ENCODE assay signal across 10 cellular contexts in genomic region chr10:122114156-122114747, GRCh38.
DNase-seq lines count a peak whose midpoint lies in the region; ATAC-seq and TF ChIP-seq lines count a peak whose summit lies in the region.
"Had no signal": no experiment of that assay in that cellular context is flagged by ENCODE, and none has a peak within 500 bp of the region (broad histone marks: within the 10 kb centered on the region; RNA-seq: fewer than 3 reads in every experiment).

No MANE protein-coding gene starts in this region.

- peak overlapping the region; percentile 91 for H2AFZ ChIP-seq in IMR-90 (replicated peaks; ENCODE audit: low read length, poor library complexity)

- H3K27me3 ChIP-seq in IMR-90 (ENCODE audit: control insufficient read depth, insufficient read depth, low read length) (no peaks in the 10 kb centered on the region), left lung (peaks cover 0 to 34% of the 10 kb centered on the region in 2 donors), suprapubic skin (no peaks in the 10 kb centered on the region)

- peak overlapping the region; percentile 85 for H3K4ac ChIP-seq in IMR-90 (ENCODE audit: low read depth, low read length)

- H3K27ac ChIP-seq in IMR-90 (ENCODE audit: insufficient read depth, low read length) (peak overlapping the region; percentile 65), cingulate gyrus (ENCODE audit: low read depth, low read length) (peak overlapping the region; percentile 82), left lung (peak overlapping the region; percentile 95 to 97), suprapubic skin (peak overlapping the region; percentile 94)

- CTCF ChIA-PET in IMR-90 (lab: Yijun Ruan, JAX) = interaction anchor here (1.4 kb wide), 1 partner anchor 28 kb away, joined by 3 read pairs; no protein-coding TSS in a partner anchor

- H2BK15ac ChIP-seq in IMR-90 (ENCODE audit: low read depth, low read length) = peak overlapping the region; percentile 26; the same call in 1 of the 3 replicates

- WGBS in IMR-90 (ENCODE audit: extremely low coverage in 2 of 2, insufficient read length in 1 of 2), 2 experiments = 50% methylated on average over 2 of the region's 13 CpGs; no CpG with 5 or more reads in 1 of the 2 experiments
- 43% methylated on average over 13 of the region's 13 CpGs for WGBS in suprapubic skin

- no peaks in the 10 kb centered on the region for H3K4me1 Mint-ChIP-seq in stimulated activated naive CD8-positive, alpha-beta T cell treated with anti-CD3 and anti-CD28 coated beads, Interleukin-15, amount 100 ng/mL, for 72 hours

- peak overlapping the region; percentile 70 for H3K14ac ChIP-seq in IMR-90 (replicated peaks; ENCODE audit: low read depth, low read length)

- peak overlapping the region; percentile 94 for H3K4me2 ChIP-seq in IMR-90 (ENCODE audit: low read depth, low read length)

- H2BK120ac ChIP-seq in IMR-90 (ENCODE audit: low read depth, low read length) = peak overlapping the region; percentile 81

- H3K9ac ChIP-seq in IMR-90 (ENCODE audit: low read depth, low read length) = peak overlapping the region; percentile 77

- no peak overlapping the region for H3K18ac ChIP-seq in IMR-90 (ENCODE audit: low read depth, low read length)

- peaks cover 27 to 51% of the 10 kb centered on the region in 2 experiments for H3K79me1 ChIP-seq in IMR-90 (ENCODE audit: low read depth in 1 of 2, low read length in 2 of 2)

- H2AK5ac ChIP-seq in IMR-90 (ENCODE audit: low read depth, low read length) = peak overlapping the region; percentile 47; the same call in 1 of the 2 replicates

- TF ChIP-seq POLR2A in IMR-90 (IDR thresholded peaks at IDR 0.05; ENCODE audit: low read depth, low read length) (no peak), suprapubic skin (IDR thresholded peaks at IDR 0.05) (no peak)

- peaks cover 23% of the 10 kb centered on the region; the same call in 1 of the 2 replicates for H4K20me1 ChIP-seq in IMR-90 (ENCODE audit: insufficient read depth, low read length)

- no peak overlapping the region for H4K5ac ChIP-seq in IMR-90 (ENCODE audit: low read depth, low read length)

- H3K4me3 ChIP-seq in IMR-90 (ENCODE audit: insufficient read depth, low read depth, low read length) = peak overlapping the region; percentile 70
- peak overlapping the region; percentile 60 to 69 for H3K4me3 ChIP-seq in left lung
- H3K4me3 ChIP-seq in suprapubic skin = peak overlapping the region; percentile 60
- H3K4me3 ChIP-seq: GM12878 had no signal

- intact Hi-C loops in IMR-90 (cut with micrococcal nuclease) (no loop called here), left lung (cut with DNase I) (loop anchor here in 1 of 2 donors (10.0 kb wide), 1 partner anchor 59 kb away; no protein-coding TSS in a partner anchor)

- H3K23ac ChIP-seq in IMR-90 (ENCODE audit: low read depth, low read length) = peak overlapping the region; percentile 96

- H3K56ac ChIP-seq in IMR-90 (ENCODE audit: extremely low read depth, insufficient read depth, low read length) = peak overlapping the region; percentile 14; the same call in 1 of the 2 replicates

- in situ Hi-C loops in IMR-90 (cut with MboI; ENCODE audit: low sequenced_read_pairs) = no loop called here

- peaks cover 19% of the 10 kb centered on the region for H3K9me1 ChIP-seq in IMR-90 (ENCODE audit: insufficient read depth, low read length)

- peak overlapping the region; percentile 60 for H2AK9ac ChIP-seq in IMR-90 (replicated peaks; ENCODE audit: low read depth, low read length, poor library complexity)

- H3K27me3 Mint-ChIP-seq in stimulated activated naive CD8-positive, alpha-beta T cell treated with anti-CD3 and anti-CD28 coated beads, Interleukin-15, amount 100 ng/mL, for 72 hours = peaks cover 56% of the 10 kb centered on the region

- no peaks in the 10 kb centered on the region for H3K9me3 ChIP-seq in IMR-90 (ENCODE audit: control insufficient read depth, insufficient read depth, low read length)
- no peaks in the 10 kb centered on the region for H3K9me3 ChIP-seq in left lung
- no peaks in the 10 kb centered on the region for H3K9me3 ChIP-seq in suprapubic skin

- no peak overlapping the region for H2BK5ac ChIP-seq in IMR-90 (ENCODE audit: low read depth, low read length, poor library complexity, severe bottlenecking)

- H4K91ac ChIP-seq in IMR-90 (ENCODE audit: insufficient read depth, low read depth, low read length) = no peak overlapping the region

- BruUV-seq in IMR-90 (replicated peaks; lab: Mats Ljungman, UMichigan) = no TSS peak

- H4K8ac ChIP-seq in IMR-90 (ENCODE audit: low read depth in 2 of 2, low read length in 2 of 2) = peak overlapping the region; percentile 45 to 66; a peak in 3 of 4 replicates

- ATAC-seq in IMR-90 (ENCODE audit: low read depth) (no peak), left lung (peak; percentile 2), GM21367 (IDR thresholded peaks at IDR 0.05; ENCODE audit: unreplicated experiment) (no peak)
- no peak for ATAC-seq in stimulated activated naive CD8-positive, alpha-beta T cell treated with anti-CD3 and anti-CD28 coated beads, Interleukin-15, amount 100 ng/mL, for 72 hours
- ATAC-seq: GM12878 had no signal

- no peak for TF ChIP-seq EP300 in suprapubic skin (IDR thresholded peaks at IDR 0.05)

- H3K9me3 Mint-ChIP-seq in stimulated activated naive CD8-positive, alpha-beta T cell treated with anti-CD3 and anti-CD28 coated beads, Interleukin-15, amount 100 ng/mL, for 72 hours = no peaks in the 10 kb centered on the region

- dilution Hi-C loops in IMR-90 (cut with HindIII; ENCODE audit: low sequenced_read_pairs, unreplicated experiment) = no loop called here

- TF ChIP-seq CTCF in IMR-90 (conservative IDR thresholded peaks at IDR 0.05; ENCODE audit: low read depth, low read length) (no peak), left lung (IDR thresholded peaks at IDR 0.05) (no peak), suprapubic skin (IDR thresholded peaks at IDR 0.05) (no peak)

- no peak overlapping the region for H3K27ac Mint-ChIP-seq in stimulated activated naive CD8-positive, alpha-beta T cell treated with anti-CD3 and anti-CD28 coated beads, Interleukin-15, amount 100 ng/mL, for 72 hours

- POLR2A ChIA-PET in IMR-90 (lab: Charles Lee; ENCODE audit: unreplicated experiment) = no interaction called here

- H3K36me3 ChIP-seq in IMR-90 (ENCODE audit: control insufficient read depth, insufficient read depth, low read length) = no peaks in the 10 kb centered on the region
- H3K36me3 ChIP-seq in left lung = no peaks in the 10 kb centered on the region
- H3K36me3 ChIP-seq in suprapubic skin = no peaks in the 10 kb centered on the region

- H2BK20ac ChIP-seq in IMR-90 (ENCODE audit: low read depth, low read length) = no peak overlapping the region; the same call in 1 of the 2 replicates

- peak overlapping the region in 1 of 2 donors; percentile 61 for H3K4me3 Mint-ChIP-seq in stimulated activated naive CD8-positive, alpha-beta T cell treated with anti-CD3 and anti-CD28 coated beads, Interleukin-15, amount 100 ng/mL, for 72 hours

- DNase-seq in IMR-90 = peak; percentile 34
- DNase-seq in left lung = no peak
- DNase-seq in suprapubic skin (ENCODE audit: low spot score in 2 of 2) = no peak
- no peak for DNase-seq in activated effector memory CD4-positive, alpha-beta T cell treated with anti-CD3 and anti-CD28 coated beads, Interleukin-2, amount 50 U/mL, for 16 hours
- no peak for DNase-seq in HCEC 1CT
- DNase-seq in stimulated activated naive CD8-positive, alpha-beta T cell treated with anti-CD3 and anti-CD28 coated beads, Interleukin-15, amount 100 ng/mL, for 72 hours = no peak
- DNase-seq: activated CD4-positive, alpha-beta T cell treated with anti-CD3 and anti-CD28 coated beads for 4 hours had no signal

- TF ChIP-seq RAD21 in IMR-90 (IDR thresholded peaks at IDR 0.05; ENCODE audit: low read length) = no peak

- H3K4me1 ChIP-seq in IMR-90 (ENCODE audit: control insufficient read depth, insufficient read depth, low read length) = peaks cover 10% of the 10 kb centered on the region
- peaks cover 8 to 48% of the 10 kb centered on the region in 2 donors for H3K4me1 ChIP-seq in left lung
- H3K4me1 ChIP-seq in suprapubic skin = peaks cover 51% of the 10 kb centered on the region

TF ChIP-seq in IMR-90, 13 proteins besides CTCF, POLR2A, EP300 and RAD21:
- TF ChIP-seq BHLHE40 (IDR thresholded peaks at IDR 0.05; ENCODE audit: low read depth, low read length) = peak; percentile 30; the same call in 1 of the 2 replicates
- TF ChIP-seq CEBPB (IDR thresholded peaks at IDR 0.05; ENCODE audit: low read depth, low read length) = no peak
